Comparison of ENCODE assay signal across 15 cellular contexts in the genomic region with DNA sequence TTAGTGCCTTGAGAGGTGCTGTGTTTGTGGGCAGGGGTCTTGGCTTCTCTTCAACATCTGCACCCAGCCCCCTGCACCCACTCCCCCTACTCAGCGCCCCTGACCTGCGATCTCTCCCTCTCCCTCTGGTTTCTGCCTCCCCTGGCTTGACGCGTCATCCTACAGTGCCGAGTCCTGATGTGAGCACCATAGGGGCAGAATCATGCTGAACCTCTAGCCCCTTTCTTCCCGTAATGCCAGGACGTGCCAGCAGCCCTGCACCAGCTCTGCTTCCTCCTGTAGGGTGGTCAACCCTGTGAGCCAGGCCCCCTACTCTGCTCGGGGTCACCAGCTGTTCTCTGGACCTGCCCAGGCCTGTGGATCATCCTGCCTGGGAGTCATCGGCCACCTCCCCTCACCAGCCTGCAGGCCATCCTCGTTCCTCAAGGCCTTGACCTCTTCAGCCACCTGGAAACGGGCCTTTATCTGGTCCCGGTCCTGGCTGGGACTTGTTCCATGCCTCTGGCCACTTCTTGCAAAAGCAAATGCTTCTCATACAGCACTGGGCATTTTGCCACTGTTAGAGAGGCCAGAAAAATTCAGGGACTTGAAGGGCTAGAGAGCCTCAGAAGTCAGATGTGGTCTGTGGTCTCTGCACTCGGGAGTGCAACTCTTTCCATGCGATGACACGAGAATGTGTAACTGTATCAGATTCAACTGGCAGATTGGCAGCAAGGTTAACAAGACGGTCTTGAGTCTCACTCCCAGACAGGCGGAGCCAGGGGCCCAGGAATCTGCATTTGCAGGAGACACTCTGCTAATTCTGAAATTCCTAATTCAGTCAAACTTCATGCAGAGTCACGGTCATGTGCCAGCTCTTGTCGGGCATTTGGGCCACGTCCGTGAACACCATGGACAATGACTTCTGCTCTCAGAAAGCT. TPM values are rescaled to one million over a fixed set of nuclear protein-coding genes. Genes with fewer than 3 reads are reported as not detected.
DNase-seq lines count a peak whose midpoint lies in the region; ATAC-seq, FAIRE-seq and TF ChIP-seq lines count a peak whose summit lies in the region.
"Had no signal": no experiment of that assay in that cellular context is flagged by ENCODE, and none has a peak within 500 bp of the region (broad histone marks: within the 10 kb centered on the region; RNA-seq: fewer than 3 reads in every experiment).

No MANE protein-coding gene starts in this region.

- no peaks in the 10 kb centered on the region for H3K27me3 Mint-ChIP-seq in CD4-positive, alpha-beta T cell

- no peaks in the 10 kb centered on the region for H3K4me1 Mint-ChIP-seq in CD4-positive, alpha-beta T cell (ENCODE audit: low read depth)
- H3K4me1 Mint-ChIP-seq: stimulated activated effector memory CD8-positive, alpha-beta T cell treated with anti-CD3 and anti-CD28 coated beads, Interleukin-12 subunit alpha, Interleukin-12 subunit beta, amount 100 ng/mL, for 72 hours had no signal

- intact Hi-C loops in right cardiac atrium (cut with DNase I) (no loop called here), gastrocnemius medialis (cut with DNase I; ENCODE audit: low total_unique reads) (no loop called here)
- intact Hi-C loops in CD4-positive, alpha-beta T cell (cut with DNase I, micrococcal nuclease) = no loop called here

- no peak overlapping the region for H3K4me3 Mint-ChIP-seq in CD4-positive, alpha-beta T cell
- H3K4me3 Mint-ChIP-seq: CD14-positive monocyte; stimulated activated effector memory CD8-positive, alpha-beta T cell treated with anti-CD3 and anti-CD28 coated beads, Interleukin-12 subunit alpha, Interleukin-12 subunit beta, amount 100 ng/mL, for 72 hours had no signal

- TF ChIP-seq CTCF in cardiac fibroblast (IDR thresholded peaks at IDR 0.05; ENCODE audit: low read depth, low read length) (no peak), gastrocnemius medialis (IDR thresholded peaks at IDR 0.05 in 4 of 5, conservative IDR thresholded peaks at IDR 0.05 in 1 of 5) (no peak)
- no peak for TF ChIP-seq CTCF in CD4-positive, alpha-beta T cell (IDR thresholded peaks at IDR 0.05)

- CTCF ChIA-PET in CD4-positive, alpha-beta T cell (lab: Charles Lee) = no interaction called here

- H3K27ac ChIP-seq in right cardiac atrium (ENCODE audit: low read length) (peak overlapping the region; percentile 82), gastrocnemius medialis (peak overlapping the region; percentile 68 to 76 (median 73))
- H3K27ac ChIP-seq in CD4-positive, alpha-beta T cell (ENCODE audit: low read depth, low read length) = no peak overlapping the region

- H3K36me3 Mint-ChIP-seq in CD4-positive, alpha-beta T cell (ENCODE audit: low read depth) = no peaks in the 10 kb centered on the region
- H3K36me3 Mint-ChIP-seq: CD14-positive monocyte; stimulated activated effector memory CD8-positive, alpha-beta T cell treated with anti-CD3 and anti-CD28 coated beads, Interleukin-12 subunit alpha, Interleukin-12 subunit beta, amount 100 ng/mL, for 72 hours had no signal

- H3K9me3 Mint-ChIP-seq in CD4-positive, alpha-beta T cell = no peaks in the 10 kb centered on the region
- H3K9me3 Mint-ChIP-seq: activated T-helper 2 cell treated with anti-CD3 and anti-CD28 coated beads, Interferon-gamma antibody, Interleukin-2, Interleukin-4, amounts not matched to agents 10 μg/mL and 5 μg/mL and 100 μg/mL, durations not matched to agents 14 hours and 24 hours and 36 hours; stimulated activated effector memory CD8-positive, alpha-beta T cell treated with anti-CD3 and anti-CD28 coated beads, Interleukin-12 subunit alpha, Interleukin-12 subunit beta, amount 100 ng/mL, for 72 hours had no signal

- WGBS in right cardiac atrium = 60% methylated on average over 21 of the region's 21 CpGs

- H3K4me1 ChIP-seq in right cardiac atrium (ENCODE audit: control insufficient read depth, insufficient read depth, low read length) (peaks cover 11% of the 10 kb centered on the region), gastrocnemius medialis (peaks cover 40 to 41% of the 10 kb centered on the region in 2 donors), HAP-1 (no peaks in the 10 kb centered on the region)

- H3K4me3 ChIP-seq in cardiac fibroblast (replicated peaks in 1 of 2; ENCODE audit: low read depth in 2 of 2, low read length in 2 of 2) (no peak overlapping the region), right cardiac atrium (ENCODE audit: low read length) (no peak overlapping the region), gastrocnemius medialis (no peak overlapping the region), HAP-1 (no peak overlapping the region)

- no peaks in the 10 kb centered on the region for H3K36me3 ChIP-seq in gastrocnemius medialis
- no peaks in the 10 kb centered on the region for H3K36me3 ChIP-seq in HAP-1 (replicated peaks)

- H3K27ac Mint-ChIP-seq in CD4-positive, alpha-beta T cell = no peak overlapping the region
- H3K27ac Mint-ChIP-seq: activated T-helper 2 cell treated with anti-CD3 and anti-CD28 coated beads, Interferon-gamma antibody, Interleukin-2, Interleukin-4, amounts not matched to agents 10 μg/mL and 5 μg/mL and 100 μg/mL, durations not matched to agents 14 hours and 24 hours and 36 hours; CD14-positive monocyte; stimulated activated effector memory CD8-positive, alpha-beta T cell treated with anti-CD3 and anti-CD28 coated beads, Interleukin-12 subunit alpha, Interleukin-12 subunit beta, amount 100 ng/mL, for 72 hours had no signal

- H3K9me3 ChIP-seq in right cardiac atrium (ENCODE audit: control insufficient read depth, low read length) (no peaks in the 10 kb centered on the region), gastrocnemius medialis (no peaks in the 10 kb centered on the region), HAP-1 (no peaks in the 10 kb centered on the region)
- no peaks in the 10 kb centered on the region for H3K9me3 ChIP-seq in CD4-positive, alpha-beta T cell (ENCODE audit: control insufficient read depth, low read length)

- ATAC-seq in right cardiac atrium (peak; percentile 13 to 14), gastrocnemius medialis (peak; percentile 62 to 76)
- no peak for ATAC-seq in CD4-positive, alpha-beta T cell (ENCODE audit: poor library complexity)
- ATAC-seq: esophagus mucosa; stimulated activated effector memory CD8-positive, alpha-beta T cell treated with anti-CD3 and anti-CD28 coated beads, Interleukin-12 subunit alpha, Interleukin-12 subunit beta, amount 100 ng/mL, for 72 hours had no signal

- DNase-seq in GM04504 (ENCODE audit: low read depth) (peak; percentile 55), cardiac fibroblast (ENCODE audit: low read depth in 2 of 2) (peak; percentile 13 to 78), right cardiac atrium (peak; percentile 44 to 56 (median 52)), gastrocnemius medialis (peak; percentile 66 to 84), H54 (ENCODE audit: insufficient read length, low spot score) (no peak), HAP-1 (ENCODE audit: low spot score in 2 of 2) (no peak), frontal cortex (ENCODE audit: low spot score in 2 of 2) (no peak)
- no peak for DNase-seq in CD4-positive, alpha-beta T cell
- DNase-seq: activated CD4-positive, alpha-beta T cell treated with anti-CD3 and anti-CD28 coated beads for 4 hours; central memory CD4-positive, alpha-beta T cell; stimulated activated CD4-positive, alpha-beta T cell treated with anti-CD3 and anti-CD28 coated beads, Interleukin-2, amount 100 ng/mL, for 24 hours had no signal

- in situ Hi-C loops in gastrocnemius medialis (cut with MboI; ENCODE audit: low sequenced_read_pairs in 4 of 4) = no loop called here
- in situ Hi-C loops in HAP-1 (cut with MboI; ENCODE audit: low sequenced_read_pairs) = no loop called here

- POLR2A ChIA-PET in CD4-positive, alpha-beta T cell (lab: Charles Lee) = no interaction called here

- no peak for TF ChIP-seq POLR2A in gastrocnemius medialis (IDR thresholded peaks at IDR 0.05)
- TF ChIP-seq POLR2A in H54 (IDR thresholded peaks at IDR 0.05; ENCODE audit: low read depth, low read length) = no peak

- FAIRE-seq in H54 (lab: Jason Lieb, UNC) (no peak), frontal cortex (lab: Jason Lieb, UNC) (no peak)

- H3K27me3 ChIP-seq in right cardiac atrium (ENCODE audit: control insufficient read depth, insufficient read depth) (no peaks in the 10 kb centered on the region), gastrocnemius medialis (no peaks in the 10 kb centered on the region), HAP-1 (ENCODE audit: low read depth) (no peaks in the 10 kb centered on the region)
- H3K27me3 ChIP-seq in CD4-positive, alpha-beta T cell (ENCODE audit: control insufficient read depth, insufficient read depth, low read length) = no peaks in the 10 kb centered on the region

RNA-seq across cellular contexts. Expression of gene KLF15, which starts 16.7 kb away (rescaled TPM):
- total RNA-seq in right cardiac atrium = 10 to 100 TPM; 24.0 to 38.4 (median 31.1) TPM
- polyA plus RNA-seq in right cardiac atrium = 36.2 TPM
- 100 to 1,000 TPM in 2 of 4 donors, 10 to 100 TPM in 2; 75.1 to 157 (median 106) TPM for total RNA-seq in gastrocnemius medialis
- under 1 TPM in 1 of 2 experiments, not detected in 1; 0.30 TPM for total RNA-seq in CD4-positive, alpha-beta T cell
- total RNA-seq in frontal cortex = 2.0 TPM
- polyA plus RNA-seq: CD14-positive monocyte had no signal

RNA-seq across cellular contexts. Expression of gene CFAP100, which starts 20.8 kb away (rescaled TPM):
- total RNA-seq in right cardiac atrium = not detected
- not detected for polyA plus RNA-seq in right cardiac atrium
- total RNA-seq in gastrocnemius medialis = not detected
- total RNA-seq in CD4-positive, alpha-beta T cell = not detected
- total RNA-seq in frontal cortex = 3.7 TPM
- total RNA-seq: activated T-helper 2 cell treated with anti-CD3 and anti-CD28 coated beads, Interferon-gamma antibody, Interleukin-2, Interleukin-4, amounts not matched to agents 10 μg/mL and 5 μg/mL and 100 μg/mL, durations not matched to agents 14 hours and 24 hours and 36 hours; esophagus mucosa had no signal
- polyA plus RNA-seq: CD14-positive monocyte had no signal

Comparison
In these comparisons a context has a peak if more than half of its experiments do, and no peak if none do; other contexts are left out.
1. DNase-seq: peak in GM04504 (single experiment), cardiac fibroblast (2 of 2), right cardiac atrium (3 of 3) and gastrocnemius medialis (2 of 2); none in CD4-positive, alpha-beta T cell (0 of 10), H54 (single experiment), HAP-1 (0 of 2) and frontal cortex (0 of 2).